8 cellular contexts compared by ENCODE assay signal in the genomic region with DNA sequence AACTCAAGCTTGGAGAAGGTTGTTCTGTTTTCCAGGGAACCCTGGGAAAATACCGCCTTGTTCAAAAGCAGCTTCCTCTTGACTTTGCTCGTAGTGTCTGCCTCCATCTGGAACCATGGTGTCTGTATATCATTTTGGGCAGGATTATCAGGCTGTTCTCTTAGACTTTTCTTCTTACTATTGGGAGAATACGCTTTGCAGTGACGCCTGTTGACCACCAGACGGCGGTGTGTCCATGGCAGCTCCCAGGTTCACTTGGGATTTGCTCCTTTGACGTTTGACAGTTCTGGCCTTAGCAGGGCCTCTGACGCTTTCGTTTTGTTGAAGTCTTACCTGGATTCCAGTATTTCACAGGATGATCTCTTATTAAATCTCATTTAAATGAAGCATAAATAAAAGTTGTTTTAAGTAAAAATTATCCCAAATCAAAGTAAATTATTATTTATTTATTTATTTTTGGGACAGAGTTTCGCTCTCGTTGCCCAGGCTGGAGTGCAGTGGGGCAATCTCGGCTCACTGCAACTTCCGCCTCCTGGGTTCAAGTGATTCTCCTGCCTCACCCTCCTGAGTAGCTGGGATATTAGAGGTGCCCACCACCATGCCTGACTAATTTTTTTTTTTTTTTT. TPM values are rescaled to one million over a fixed set of nuclear protein-coding genes. Genes with fewer than 3 reads are reported as not detected.
DNase-seq lines count a peak whose midpoint lies in the region; TF ChIP-seq lines count a peak whose summit lies in the region.

No MANE protein-coding gene starts in this region.

- CTCF ChIA-PET in BJ (lab: Yijun Ruan, JAX) = interaction anchor here (0.6 to 4.1 kb wide), 22 partner anchors 8 to 443 kb away, joined by 3 to 35 read pairs (median 4); partner anchors contain the start of gene CREM

- H3K27ac ChIP-seq in SJCRH30 = no peak overlapping the region

- no peaks in the 10 kb centered on the region for H3K4me1 ChIP-seq in SJCRH30

- DNase-seq in BJ (ENCODE audit: low read depth) = no peak
- peak; percentile 41 for DNase-seq in GM19240 (ENCODE audit: insufficient read length, low spot score)
- DNase-seq in LoVo (ENCODE audit: low spot score) = peak; percentile 72
- peak; percentile 50 to 85 for DNase-seq in SJCRH30
- DNase-seq in astrocyte of the hippocampus (ENCODE audit: low read depth, low spot score) = peak; percentile 82
- peak; percentile 28 for DNase-seq in iPS DF 19.7 (ENCODE audit: low read depth, low spot score)
- peak; percentile 23 to 50 (median 27) for DNase-seq in stimulated activated CD4-positive, alpha-beta T cell treated with anti-CD3 and anti-CD28 coated beads, Interleukin-12 subunit alpha, Interleukin-12 subunit beta, amount 100 ng/mL, for 48 hours (ENCODE audit: low read depth in 2 of 3, low spot score in 1 of 3)
- no peak for DNase-seq in COR-L47 (lab: John Stamatoyannopoulos, UW)

- POLR2A ChIA-PET in BJ (lab: Charles Lee) = no interaction called here

- peak; percentile 97 for TF ChIP-seq CTCF in BJ (IDR thresholded peaks at IDR 0.05; ENCODE audit: insufficient read depth, low read depth, low read length)

- H3K36me3 ChIP-seq in BJ (ENCODE audit: control insufficient read depth, insufficient read depth, low read length) (peaks cover 2% of the 10 kb centered on the region; the same call in 1 of the 2 replicates), SJCRH30 (peaks cover 11% of the 10 kb centered on the region; the same call in 1 of the 2 replicates)

- H3K27me3 ChIP-seq in BJ (ENCODE audit: control insufficient read depth, insufficient read depth, low read length) = no peaks in the 10 kb centered on the region
- no peaks in the 10 kb centered on the region for H3K27me3 ChIP-seq in SJCRH30

- no peaks in the 10 kb centered on the region for H3K9me3 ChIP-seq in SJCRH30 (replicated peaks)

- no peak overlapping the region for H3K4me3 ChIP-seq in BJ (ENCODE audit: low read depth, low read length)
- no peak overlapping the region for H3K4me3 ChIP-seq in SJCRH30

RNA-seq across cellular contexts. Expression of gene GJD4, which starts 41.8 kb away (rescaled TPM):
- not detected in 2 replicates for polyA plus RNA-seq in BJ (2011; rRNA removed)
- not detected in 2 replicates for polyA minus RNA-seq in BJ (2011; rRNA and poly(A)+ RNA removed)
- total RNA-seq in SJCRH30 (2014; rRNA removed; shearing (Covaris generic)) = 1.2 and 1.9 TPM in 2 replicates

Comparison
In these comparisons a context has a peak if more than half of its experiments do, and no peak if none do; other contexts are left out.
1. DNase-seq: peak in GM19240 (single experiment), LoVo (single experiment), SJCRH30 (2 of 2), astrocyte of the hippocampus (single experiment), iPS DF 19.7 (single experiment) and stimulated activated CD4-positive, alpha-beta T cell treated with anti-CD3 and anti-CD28 coated beads, Interleukin-12 subunit alpha, Interleukin-12 subunit beta, amount 100 ng/mL, for 48 hours (3 of 3); none in BJ (single experiment) and COR-L47 (single experiment).